In genomic region chr2:219177594-219178376, GRCh38 we compare ENCODE assay signal across 1 cellular context.
TF ChIP-seq lines count a peak whose summit lies in the region.

Gene RETREG2, plus strand, starts transcription at chr2:219178275. Its CDS starts 78 bp downstream, at chr2:219178353.

TF ChIP-seq in HepG2, 621 proteins besides CTCF, POLR2A, EP300 and RAD21 (continued from another document):
- TF ChIP-seq PATZ1 (CRISPR knock-in tag; IDR thresholded peaks at IDR 0.05) (peak; percentile 73), GZF1 (CRISPR knock-in tag; IDR thresholded peaks at IDR 0.05) (no peak; the same call in 1 of the 2 replicates), FUBP1 (CRISPR knock-in tag; IDR thresholded peaks at IDR 0.05; ENCODE audit: borderline replicate concordance) (no peak), CCDC6 (CRISPR knock-in tag; IDR thresholded peaks at IDR 0.05) (peak; percentile 80; the same call in 1 of the 2 replicates), ZNF260 (CRISPR knock-in tag; IDR thresholded peaks at IDR 0.05; ENCODE audit: borderline replicate concordance, low read depth) (no peak), CEBPB (IDR thresholded peaks at IDR 0.05; ENCODE audit: borderline replicate concordance, low read depth, low read length) (no peak; the same call in 1 of the 2 replicates)
